8 cellular contexts compared by ENCODE assay signal in the genomic region with DNA sequence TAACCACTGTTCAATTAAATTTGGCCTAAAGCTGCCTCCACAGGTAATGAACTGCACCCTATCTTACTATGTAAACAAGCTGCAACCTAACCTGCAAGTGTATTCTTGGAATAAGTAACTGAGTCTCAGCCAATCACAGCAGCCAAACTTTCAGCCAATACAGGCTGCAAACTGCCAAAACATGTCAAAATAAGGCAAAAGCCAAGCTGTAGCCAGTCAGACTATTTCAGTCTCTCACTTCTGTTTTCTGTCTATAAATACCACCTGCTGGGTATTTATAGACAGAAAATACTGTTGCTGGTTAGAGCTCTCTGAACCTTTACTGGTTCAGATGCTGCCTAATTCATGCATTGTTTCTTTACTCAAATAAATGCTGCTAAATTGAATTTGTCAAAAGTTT. TPM values are rescaled to one million over a fixed set of nuclear protein-coding genes. Genes with fewer than 3 reads are reported as not detected.
A peak's percentile ranks its signal among the peaks of the same experiment; 100 is the strongest.
DNase-seq lines count a peak whose midpoint lies in the region; ATAC-seq and TF ChIP-seq lines count a peak whose summit lies in the region.

No MANE protein-coding gene starts in this region.

- H3K4me3 ChIP-seq in GM12864 (ENCODE audit: low read depth, low read length), result no peak overlapping the region

- no peak overlapping the region for H3K4me3 Mint-ChIP-seq in progenitor cell of endocrine pancreas (ENCODE audit: low read depth)

- H3K36me3 Mint-ChIP-seq in progenitor cell of endocrine pancreas (ENCODE audit: insufficient read depth), result peaks cover 3% of the 10 kb centered on the region

- TF ChIP-seq CTCF in GM12864 (IDR thresholded peaks at IDR 0.05; ENCODE audit: low read depth, low read length, missing control alignments), result no peak
- no peak for TF ChIP-seq CTCF in progenitor cell of endocrine pancreas (IDR thresholded peaks at IDR 0.05; ENCODE audit: unreplicated experiment)

- ATAC-seq in GM21390 (IDR thresholded peaks at IDR 0.05; ENCODE audit: unreplicated experiment) (peak; percentile 97), HG03521 (IDR thresholded peaks at IDR 0.05; ENCODE audit: unreplicated experiment) (peak; percentile 85), esophagus mucosa (peak; percentile 46)

- DNase-seq in GM12864 (ENCODE audit: low read depth), result peak; percentile 96
- DNase-seq in activated gamma-delta T cell (lab: John Stamatoyannopoulos, UW), result no peak
- DNase-seq in activated CD4-positive, alpha-beta T cell treated with anti-CD3 and anti-CD28 coated beads, Interleukin-2, amount 50 U/mL, for 4 hours, result no peak
- DNase-seq in progenitor cell of endocrine pancreas (ENCODE audit: low spot score, unreplicated experiment), result no peak
- no peak for DNase-seq in effector CD4-positive, alpha-beta T cell

- H3K27me3 Mint-ChIP-seq in progenitor cell of endocrine pancreas, result no peaks in the 10 kb centered on the region

- peaks cover 13% of the 10 kb centered on the region for H3K4me1 Mint-ChIP-seq in progenitor cell of endocrine pancreas (ENCODE audit: low read depth)

- H3K27ac Mint-ChIP-seq in progenitor cell of endocrine pancreas, result no peak overlapping the region

- H3K9me3 Mint-ChIP-seq in progenitor cell of endocrine pancreas (ENCODE audit: low read depth), result peaks cover 6% of the 10 kb centered on the region

RNA-seq across cellular contexts. Expression of gene C2orf76, which starts 14.3 kb away (rescaled TPM):
- 8.0 TPM for total RNA-seq in esophagus mucosa
- total RNA-seq in progenitor cell of endocrine pancreas, result 8.4 and 10.9 TPM in 2 replicates

RNA-seq across cellular contexts. Expression of gene DBI, which starts 14.4 kb away (rescaled TPM):
- 337 TPM for total RNA-seq in esophagus mucosa
- 144 and 156 TPM in 2 replicates for total RNA-seq in progenitor cell of endocrine pancreas

Comparison
In these comparisons a context has a peak if more than half of its experiments do, and no peak if none do; other contexts are left out.
1. ATAC-seq: peak in every context shown above with its lines; median percentile 97 in GM21390; 85 in HG03521; 46 in esophagus mucosa.